18 cellular contexts compared by ENCODE assay signal in genomic region chr9:95360866-95361265, GRCh38. TPM values are rescaled to one million over a fixed set of nuclear protein-coding genes. Genes with fewer than 3 reads are reported as not detected.
DNase-seq lines count a peak whose midpoint lies in the region; ATAC-seq and TF ChIP-seq lines count a peak whose summit lies in the region.
"Had no signal": no experiment of that assay in that cellular context is flagged by ENCODE, and none has a peak within 500 bp of the region (broad histone marks: within the 10 kb centered on the region; RNA-seq: fewer than 3 reads in every experiment).

No MANE protein-coding gene starts in this region.

- H3K36me3 Mint-ChIP-seq in glutamatergic neuron (ENCODE audit: unreplicated experiment) = no peaks in the 10 kb centered on the region
- H3K36me3 Mint-ChIP-seq: CD8-positive, alpha-beta T cell had no signal

- no peak overlapping the region for H3K4me3 Mint-ChIP-seq in glutamatergic neuron (ENCODE audit: unreplicated experiment)
- H3K4me3 Mint-ChIP-seq: CD8-positive, alpha-beta T cell had no signal

- no peak overlapping the region for H4K12ac ChIP-seq in trophoblast cell (ENCODE audit: low read depth, low read length)

- no peak overlapping the region for H2AFZ ChIP-seq in trophoblast cell (ENCODE audit: insufficient read depth, low read length, poor library complexity)

- no peak overlapping the region for H3K4me3 ChIP-seq in trophoblast cell (ENCODE audit: low read depth, low read length)
- H3K4me3 ChIP-seq in foreskin fibroblast (ENCODE audit: low read depth in 1 of 2, low read length in 2 of 2) = no peak overlapping the region
- H3K4me3 ChIP-seq: BLaER1, SJSA1 had no signal

- H3K27me3 Mint-ChIP-seq in glutamatergic neuron (ENCODE audit: unreplicated experiment) = no peaks in the 10 kb centered on the region

- H3K4me2 ChIP-seq in trophoblast cell (ENCODE audit: low read length) = no peak overlapping the region
- H3K4me2 ChIP-seq: BLaER1 had no signal

- no peak overlapping the region for H2BK5ac ChIP-seq in trophoblast cell (ENCODE audit: low read depth, low read length, poor library complexity)

- no peaks in the 10 kb centered on the region for H3K9me3 ChIP-seq in trophoblast cell (ENCODE audit: insufficient read depth, low read depth, low read length)
- H3K9me3 ChIP-seq: BLaER1, SJSA1 had no signal

- peaks cover 4% of the 10 kb centered on the region for H3K4me1 Mint-ChIP-seq in glutamatergic neuron (ENCODE audit: low read depth, unreplicated experiment)

- no peak overlapping the region for H3K23ac ChIP-seq in trophoblast cell (ENCODE audit: low read length)

- no peaks in the 10 kb centered on the region for H3K9me3 Mint-ChIP-seq in glutamatergic neuron (ENCODE audit: unreplicated experiment)
- H3K9me3 Mint-ChIP-seq: CD8-positive, alpha-beta T cell had no signal

- no peak overlapping the region for H3K4ac ChIP-seq in trophoblast cell (ENCODE audit: low read depth, low read length)

- H3K27ac Mint-ChIP-seq in glutamatergic neuron (ENCODE audit: unreplicated experiment) = no peak overlapping the region
- H3K27ac Mint-ChIP-seq: CD8-positive, alpha-beta T cell had no signal

- no peak for ATAC-seq in HG03439 (IDR thresholded peaks at IDR 0.05; ENCODE audit: unreplicated experiment)
- ATAC-seq: CD8-positive, alpha-beta T cell; HCT116 had no signal

- TF ChIP-seq CTCF in glutamatergic neuron (IDR thresholded peaks at IDR 0.05; ENCODE audit: partially characterized antibody, unreplicated experiment) (no peak), GM10266 (IDR thresholded peaks at IDR 0.05; ENCODE audit: control insufficient read depth, insufficient read depth, low read depth, missing control alignments) (no peak), foreskin fibroblast (IDR thresholded peaks at IDR 0.05; ENCODE audit: low read depth, low read length) (no peak)

- H4K8ac ChIP-seq in trophoblast cell (ENCODE audit: low read depth, low read length) = no peak overlapping the region

- no peaks in the 10 kb centered on the region for H3K79me2 ChIP-seq in trophoblast cell (ENCODE audit: control insufficient read depth, insufficient read depth, low read length, poor library complexity)

- no peaks in the 10 kb centered on the region for H3K27me3 ChIP-seq in trophoblast cell (ENCODE audit: insufficient read depth, low read length)
- H3K27me3 ChIP-seq: BLaER1, SJSA1 had no signal

- no peak overlapping the region for H2BK120ac ChIP-seq in trophoblast cell (ENCODE audit: insufficient read depth, low read length, poor library complexity)

- peak; percentile 13 for DNase-seq in NCI-H69 (lab: John Stamatoyannopoulos, UW)
- peak; percentile 21 for DNase-seq in glutamatergic neuron
- DNase-seq in trophoblast cell = peak in 1 of 2 donors; percentile 34
- DNase-seq in epidermal melanocyte (ENCODE audit: insufficient read length, low spot score) = no peak
- DNase-seq in GM10266 (ENCODE audit: extremely low spot score) = no peak
- no peak for DNase-seq in foreskin fibroblast
- DNase-seq: CD8-positive, alpha-beta T cell; DND-41; Karpas-422; NCI-H1417; NCI-H187; NCI-H446; NCI-H526; OCI-M1 had no signal

- H3K36me3 ChIP-seq in trophoblast cell (ENCODE audit: control insufficient read depth in 1 of 2, insufficient read depth in 2 of 2, low read length in 2 of 2) = no peaks in the 10 kb centered on the region
- H3K36me3 ChIP-seq: BLaER1, SJSA1 had no signal

- WGBS in trophoblast cell (ENCODE audit: extremely low coverage, insufficient coverage, insufficient read length) = no CpG with 5 or more reads among the region's 8 CpGs

- H2AK5ac ChIP-seq in trophoblast cell (ENCODE audit: low read length) = no peak overlapping the region

- no peak overlapping the region for H3K18ac ChIP-seq in trophoblast cell (ENCODE audit: low read length)

- H2BK12ac ChIP-seq in trophoblast cell (ENCODE audit: low read length) = no peak overlapping the region

- no peak overlapping the region for H3K14ac ChIP-seq in trophoblast cell (ENCODE audit: low read length)

- H3K9ac ChIP-seq in trophoblast cell (ENCODE audit: low read length) = peak overlapping the region; percentile 7
- H3K9ac ChIP-seq: BLaER1 had no signal

- H4K91ac ChIP-seq in trophoblast cell (ENCODE audit: low read depth, low read length) = no peak overlapping the region

- H3K27ac ChIP-seq in trophoblast cell (ENCODE audit: low read depth, low read length) = no peak overlapping the region
- H3K27ac ChIP-seq: BLaER1, SJSA1 had no signal

- no peaks in the 10 kb centered on the region for H3K79me1 ChIP-seq in trophoblast cell (ENCODE audit: low read length)

- peaks cover 0 to 4% of the 10 kb centered on the region in 2 experiments for H3K4me1 ChIP-seq in trophoblast cell (ENCODE audit: control insufficient read depth in 1 of 2, insufficient read depth in 2 of 2, low read length in 2 of 2)
- H3K4me1 ChIP-seq: BLaER1, SJSA1 had no signal

RNA-seq across cellular contexts. Expression of gene FANCC, which starts 43.4 kb away (rescaled TPM):
- total RNA-seq in glutamatergic neuron (ENCODE audit: unreplicated experiment) = 22.9 TPM
- 5.3 and 5.8 TPM in 2 replicates for polyA plus RNA-seq in trophoblast cell (2013)

Comparison
In these comparisons a context has a peak if more than half of its experiments do, and no peak if none do; other contexts are left out.
1. DNase-seq: peak in NCI-H69 (single experiment) and glutamatergic neuron (single experiment); none in epidermal melanocyte (single experiment), GM10266 (single experiment) and foreskin fibroblast (0 of 2).